In genomic region chr10:124145109-124145860, GRCh38 we compare ENCODE assay signal across 11 cellular contexts. TPM values are rescaled to one million over a fixed set of nuclear protein-coding genes. Genes with fewer than 3 reads are reported as not detected.
DNase-seq lines count a peak whose midpoint lies in the region; ATAC-seq and TF ChIP-seq lines count a peak whose summit lies in the region.
"Had no signal": no experiment of that assay in that cellular context is flagged by ENCODE, and none has a peak within 500 bp of the region (broad histone marks: within the 10 kb centered on the region; RNA-seq: fewer than 3 reads in every experiment).

No MANE protein-coding gene starts in this region.

- peak overlapping the region in 1 of 10 donors; percentile 57 for H3K27ac Mint-ChIP-seq in naive thymus-derived CD8-positive, alpha-beta T cell
- H3K27ac Mint-ChIP-seq: activated T-cell treated with anti-CD3 and anti-CD28 coated beads, Interleukin-2, amount 50 U/mL, for 24 hours; T-cell had no signal

- no peaks in the 10 kb centered on the region for H3K27me3 ChIP-seq in ovary

- intact Hi-C loops in Right ventricle myocardium inferior (cut with DNase I): no loop called here
- intact Hi-C loops in ovary (cut with DNase I): no loop called here

- H3K4me3 Mint-ChIP-seq in naive thymus-derived CD8-positive, alpha-beta T cell: peak overlapping the region in 1 of 10 donors; percentile 36
- H3K4me3 Mint-ChIP-seq: activated T-cell treated with anti-CD3 and anti-CD28 coated beads, Interleukin-2, amount 50 U/mL, for 24 hours; T-cell had no signal

- TF ChIP-seq POLR2A in ovary (IDR thresholded peaks at IDR 0.05): no peak

- H3K9me3 ChIP-seq in ovary: no peaks in the 10 kb centered on the region

- H3K4me3 ChIP-seq in ovary: no peak overlapping the region

- peaks cover 0 to 15% (median 0%) of the 10 kb centered on the region in 4 donors for H3K4me1 Mint-ChIP-seq in naive thymus-derived CD8-positive, alpha-beta T cell
- H3K4me1 Mint-ChIP-seq: T-cell had no signal

- peaks cover 0 to under 1% (median 0%) of the 10 kb centered on the region in 9 donors for H3K9me3 Mint-ChIP-seq in naive thymus-derived CD8-positive, alpha-beta T cell
- H3K9me3 Mint-ChIP-seq: activated T-cell treated with anti-CD3 and anti-CD28 coated beads, Interleukin-2, amount 50 U/mL, for 24 hours; T-cell had no signal

- no peaks in the 10 kb centered on the region for H3K36me3 ChIP-seq in ovary

- TF ChIP-seq CTCF in ovary (IDR thresholded peaks at IDR 0.05): no peak

- peaks cover 0 to 13% (median 9%) of the 10 kb centered on the region in 5 donors for H3K27me3 Mint-ChIP-seq in naive thymus-derived CD8-positive, alpha-beta T cell

- TF ChIP-seq EP300 in ovary (IDR thresholded peaks at IDR 0.05): peak; percentile 54

- POLR2A ChIA-PET in naive thymus-derived CD8-positive, alpha-beta T cell (lab: Charles Lee): no interaction called here

- DNase-seq in EH (ENCODE audit: low read depth) (peak; percentile 28), RPMI8226 (peak; percentile 68), Right ventricle myocardium inferior (ENCODE audit: missing footprints) (peak; percentile 90), ovary (peak in 3 of 5 donors; percentile 48 to 67 (median 57)), OCI-M1 (lab: John Stamatoyannopoulos, UW) (no peak), AG08395 (ENCODE audit: low spot score) (no peak)
- no peak for DNase-seq in naive thymus-derived CD8-positive, alpha-beta T cell
- DNase-seq: activated T-cell treated with anti-CD3 and anti-CD28 coated beads, Interleukin-2, amount 50 U/mL, for 24 hours; effector CD8-positive, alpha-beta T cell had no signal

- 69 to 74% (median 70%) methylated on average over 11 of the region's 11 CpGs for WGBS in ovary, 3 donors

- H3K4me1 ChIP-seq in ovary (ENCODE audit: insufficient read depth): peaks cover 2% of the 10 kb centered on the region

- ATAC-seq in Right ventricle myocardium inferior (peak; percentile 92), GM21526 (IDR thresholded peaks at IDR 0.05; ENCODE audit: low FRiP score, unreplicated experiment) (no peak)
- ATAC-seq in naive thymus-derived CD8-positive, alpha-beta T cell: no peak
- ATAC-seq: T-cell had no signal

- no peak overlapping the region for H3K27ac ChIP-seq in ovary

- H3K36me3 Mint-ChIP-seq in naive thymus-derived CD8-positive, alpha-beta T cell: peaks cover 0 to 3% (median 0%) of the 10 kb centered on the region in 3 donors
- H3K36me3 Mint-ChIP-seq: T-cell had no signal

RNA-seq across cellular contexts. Expression of gene CHST15, which starts 51.9 kb away (rescaled TPM):
- total RNA-seq in Right ventricle myocardium inferior (3.8 TPM), ovary (10 to 100 TPM; 45.8 to 93.0 (median 67.1) TPM)
- polyA plus RNA-seq in ovary: 10 to 100 TPM; 35.9 to 37.2 TPM
- 1 to 10 TPM; 2.0 to 2.4 TPM for total RNA-seq in naive thymus-derived CD8-positive, alpha-beta T cell
- polyA plus RNA-seq in naive thymus-derived CD8-positive, alpha-beta T cell: under 1 TPM in 2 of 3 donors, not detected in 1; 0.05 to 0.14 TPM

Comparison
In these comparisons a context has a peak if more than half of its experiments do, and no peak if none do; other contexts are left out.
1. DNase-seq: peak in EH (single experiment), RPMI8226 (single experiment), Right ventricle myocardium inferior (single experiment) and ovary (3 of 5); none in naive thymus-derived CD8-positive, alpha-beta T cell (0 of 10), OCI-M1 (single experiment) and AG08395 (single experiment).